In the genomic region with DNA sequence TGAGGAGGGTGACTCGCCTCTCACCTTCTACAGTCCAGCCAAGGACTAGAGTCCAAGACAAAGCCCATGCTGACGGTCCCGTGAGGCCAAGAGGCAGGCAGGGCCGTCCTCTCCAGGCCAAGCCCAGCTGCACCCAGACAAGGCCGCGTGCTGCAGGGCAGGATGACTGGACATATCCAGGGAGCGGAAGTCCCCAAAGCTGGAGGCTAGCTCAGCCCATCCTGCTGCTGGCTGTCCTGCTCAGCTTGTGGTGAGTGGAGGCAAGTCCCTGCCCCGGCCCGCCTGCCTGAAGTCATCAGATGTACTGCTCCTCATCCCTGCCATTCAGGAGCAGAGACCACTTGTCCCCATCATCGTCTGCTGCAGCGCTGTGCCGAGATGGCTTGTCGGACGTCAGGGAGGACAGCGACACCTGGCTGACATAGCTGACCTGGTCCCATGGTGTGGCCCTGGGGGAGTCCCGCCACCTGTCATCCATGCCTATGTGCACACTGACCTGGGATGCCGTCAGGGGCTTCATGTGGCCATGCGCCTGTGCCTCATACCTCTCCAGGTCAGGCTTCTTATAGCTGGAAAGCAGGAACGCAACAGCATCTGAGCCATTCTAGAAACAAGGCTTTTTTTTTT, we compare ENCODE assay signal across 23 cellular contexts.
DNase-seq lines count a peak whose midpoint lies in the region; ATAC-seq and TF ChIP-seq lines count a peak whose summit lies in the region.
"Had no signal": no experiment of that assay in that cellular context is flagged by ENCODE, and none has a peak within 500 bp of the region (broad histone marks: within the 10 kb centered on the region; RNA-seq: fewer than 3 reads in every experiment).

No MANE protein-coding gene starts in this region.

- H3K27me3 Mint-ChIP-seq in H9 (ENCODE audit: low read depth) = no peaks in the 10 kb centered on the region

- no peak for TF ChIP-seq CTCF in H9 (conservative IDR thresholded peaks at IDR 0.05)
- no peak for TF ChIP-seq CTCF in WERI-Rb-1 (IDR thresholded peaks at IDR 0.05; ENCODE audit: low read depth, low read length)

- H4K20me1 ChIP-seq in H9 (ENCODE audit: control insufficient read depth, insufficient read depth, insufficient read length) = no peaks in the 10 kb centered on the region

- H3K4me2 ChIP-seq in H9 (ENCODE audit: insufficient read depth, insufficient read length, low read length) = no peak overlapping the region
- H3K4me2 ChIP-seq: A549; BLaER1 treated with 17β-estradiol and CSF1 and Interleukin-3, amounts not matched to agents 10 nM and 100 nM had no signal

- H4K8ac ChIP-seq in H9 (replicated peaks; ENCODE audit: insufficient read length, low read depth, low read length) = no peak overlapping the region

- no peak overlapping the region for H2BK5ac ChIP-seq in H9 (ENCODE audit: insufficient read length, low read length)

- H2AK5ac ChIP-seq in H9 (ENCODE audit: insufficient read length, low read length) = no peak overlapping the region

- H2BK12ac ChIP-seq in H9 (ENCODE audit: insufficient read length, low read depth, low read length) = no peak overlapping the region

- no peak overlapping the region for H3K4me3 ChIP-seq in WERI-Rb-1 (ENCODE audit: low read depth, low read length)
- H3K4me3 ChIP-seq: A549; BLaER1 treated with 17β-estradiol and CSF1 and Interleukin-3, amounts not matched to agents 10 nM and 100 nM; SJSA1 had no signal

- no peaks in the 10 kb centered on the region for H3K23me2 ChIP-seq in H9 (ENCODE audit: insufficient read length, low read depth, low read length, poor library complexity, severe bottlenecking)

- no peak overlapping the region for H3K27ac Mint-ChIP-seq in H9

- intact Hi-C loops in posterior vena cava (cut with DNase I) = no loop called here

- no peak overlapping the region for H3K4me3 Mint-ChIP-seq in H9
- H3K4me3 Mint-ChIP-seq: CD4-positive, alpha-beta memory T cell had no signal

- H3K18ac ChIP-seq in H9 (ENCODE audit: insufficient read length, low read depth, low read length) = no peak overlapping the region

- no peak overlapping the region for H3K14ac ChIP-seq in H9 (ENCODE audit: insufficient read depth, low read length)

- H3K27ac ChIP-seq in H9 (ENCODE audit: insufficient read length, low read depth, low read length) = no peak overlapping the region
- no peak overlapping the region for H3K27ac ChIP-seq in WERI-Rb-1
- no peak overlapping the region for H3K27ac ChIP-seq in caudate nucleus (ENCODE audit: low read depth, low read length)
- H3K27ac ChIP-seq: A549; BLaER1 treated with 17β-estradiol and CSF1 and Interleukin-3, amounts not matched to agents 10 nM and 100 nM; SJSA1 had no signal

- no peak overlapping the region for H3K4ac ChIP-seq in H9 (ENCODE audit: low read depth, low read length)

- WGBS in H9 (ENCODE audit: extremely low coverage, insufficient read length, low lambda C conversion rate) = no CpG with 5 or more reads among the region's 19 CpGs

- no peaks in the 10 kb centered on the region for H3K9me3 Mint-ChIP-seq in H9

- DNase-seq in H9 = peak; percentile 43
- DNase-seq in WERI-Rb-1 = peak; percentile 10
- peak; percentile 51 for DNase-seq in islet precursor cell
- peak; percentile 72 for DNase-seq in posterior vena cava (ENCODE audit: low spot score)
- DNase-seq in caudate nucleus (lab: John Stamatoyannopoulos, UW) = no peak
- DNase-seq: AML-193; CD4-positive, alpha-beta memory T cell; COR-L47; DMS53; KBM-7; MV-4-11; NCI-H1105; NCI-H1694; NCI-H2081; NCI-H2227 treated with DMSO at 0.1 percent for 48 hours; NCI-H526 treated with DMSO at 0.1 percent for 48 hours; Right ventricle myocardium superior; RPMI8226 had no signal

- no peak overlapping the region for H2BK20ac ChIP-seq in H9 (ENCODE audit: low read depth, low read length, poor library complexity, severe bottlenecking)

- H2AFZ ChIP-seq in H9 (ENCODE audit: low read length) = no peak overlapping the region

- no peak overlapping the region for H4K91ac ChIP-seq in H9 (ENCODE audit: insufficient read length, low read depth, low read length)

- H4K5ac ChIP-seq in H9 (ENCODE audit: insufficient read length, low read depth, low read length) = no peak overlapping the region

- H3K4me1 ChIP-seq in H9 (ENCODE audit: insufficient read depth, low read length) = no peaks in the 10 kb centered on the region
- H3K4me1 ChIP-seq: A549; BLaER1 treated with 17β-estradiol and CSF1 and Interleukin-3, amounts not matched to agents 10 nM and 100 nM; SJSA1 had no signal

- H3K36me3 ChIP-seq in WERI-Rb-1 = no peaks in the 10 kb centered on the region
- H3K36me3 ChIP-seq: BLaER1 treated with 17β-estradiol and CSF1 and Interleukin-3, amounts not matched to agents 10 nM and 100 nM; SJSA1 had no signal

- no peaks in the 10 kb centered on the region for H3K79me2 ChIP-seq in H9 (ENCODE audit: insufficient read depth, low read length)

- no peak overlapping the region for H3K56ac ChIP-seq in H9 (ENCODE audit: insufficient read length, low read depth, low read length)

- H3T11ph ChIP-seq in H9 (ENCODE audit: low read length) = no peak overlapping the region

- no peak for ATAC-seq in GM18870 (IDR thresholded peaks at IDR 0.05; ENCODE audit: unreplicated experiment)
- no peak for ATAC-seq in HG03442 (IDR thresholded peaks at IDR 0.05; ENCODE audit: unreplicated experiment)

- no peak overlapping the region for H3K23ac ChIP-seq in H9 (ENCODE audit: insufficient read length, low read depth, low read length)

- H3K4me1 Mint-ChIP-seq in H9 = peaks cover 2 to 4% of the 10 kb centered on the region in 2 experiments

- H3K27me3 ChIP-seq in H9 (ENCODE audit: insufficient read depth, low read length) (no peaks in the 10 kb centered on the region), WERI-Rb-1 (ENCODE audit: insufficient read depth, low read depth, severe bottlenecking) (no peaks in the 10 kb centered on the region)
- H3K27me3 ChIP-seq: BLaER1 treated with 17β-estradiol and CSF1 and Interleukin-3, amounts not matched to agents 10 nM and 100 nM; SJSA1 had no signal

- no peaks in the 10 kb centered on the region for H3K79me1 ChIP-seq in H9 (ENCODE audit: insufficient read depth, low read depth, low read length, poor library complexity, severe bottlenecking)

- H3K9ac ChIP-seq in H9 (ENCODE audit: extremely low read depth, insufficient read length, low read length) = no peak overlapping the region
- H3K9ac ChIP-seq: BLaER1 treated with 17β-estradiol and CSF1 and Interleukin-3, amounts not matched to agents 10 nM and 100 nM had no signal

- H2BK120ac ChIP-seq in H9 (ENCODE audit: low read depth, low read length, poor library complexity, severe bottlenecking) = no peak overlapping the region

- H3K9me3 ChIP-seq in H9 (ENCODE audit: control insufficient read depth, low read depth, low read length) (no peaks in the 10 kb centered on the region), WERI-Rb-1 (ENCODE audit: severe bottlenecking) (no peaks in the 10 kb centered on the region)
- H3K9me3 ChIP-seq: A549; BLaER1 treated with 17β-estradiol and CSF1 and Interleukin-3, amounts not matched to agents 10 nM and 100 nM; SJSA1 had no signal

- peaks cover 0 to 2% (median 0%) of the 10 kb centered on the region in 3 experiments; a peak in 4 of 7 replicates for H3K36me3 Mint-ChIP-seq in H9 (ENCODE audit: insufficient read depth in 1 of 3, low read depth in 3 of 3)
- H3K36me3 Mint-ChIP-seq: CD4-positive, alpha-beta memory T cell had no signal

- H2BK15ac ChIP-seq in H9 (ENCODE audit: low read depth, low read length) = no peak overlapping the region

Comparison
In these comparisons a context has a peak if more than half of its experiments do, and no peak if none do; other contexts are left out.
1. DNase-seq: peak in H9 (single experiment), WERI-Rb-1 (single experiment), islet precursor cell (single experiment) and posterior vena cava (single experiment); none in caudate nucleus (0 of 61).